8 cellular contexts compared by ENCODE assay signal in genomic region chr9:92669527-92669889, GRCh38. TPM values are rescaled to one million over a fixed set of nuclear protein-coding genes. Genes with fewer than 3 reads are reported as not detected.
A peak's percentile ranks its signal among the peaks of the same experiment; 100 is the strongest.
DNase-seq lines count a peak whose midpoint lies in the region; ATAC-seq and TF ChIP-seq lines count a peak whose summit lies in the region.

No MANE protein-coding gene starts in this region.

- H3K27ac ChIP-seq in SJSA1, result peak overlapping the region; percentile 95
- H3K27ac ChIP-seq in right lobe of liver, result peak overlapping the region; percentile 64 to 82 (median 81)

- H3K4me3 ChIP-seq in SJSA1, result peak overlapping the region; percentile 72
- peak overlapping the region; percentile 93 to 95 for H3K4me3 ChIP-seq in cardiac fibroblast (replicated peaks in 1 of 2; ENCODE audit: low read depth in 2 of 2, low read length in 2 of 2)
- peak overlapping the region; percentile 93 to 97 (median 96) for H3K4me3 ChIP-seq in right lobe of liver

- H3K36me3 ChIP-seq in SJSA1 (peaks cover 24% of the 10 kb centered on the region), right lobe of liver (no peaks in the 10 kb centered on the region)

- WGBS in right lobe of liver (ENCODE audit: insufficient coverage, low coverage, low lambda C conversion rate, missing lambda C conversion rate), result 0% methylated on average over 21 of the region's 29 CpGs

- no peaks in the 10 kb centered on the region for H3K27me3 ChIP-seq in SJSA1 (replicated peaks)
- no peaks in the 10 kb centered on the region for H3K27me3 ChIP-seq in right lobe of liver

- no peak for TF ChIP-seq POLR2A in right lobe of liver (IDR thresholded peaks at IDR 0.05)

- TF ChIP-seq CTCF in cardiac fibroblast (IDR thresholded peaks at IDR 0.05; ENCODE audit: low read depth, low read length), result no peak
- TF ChIP-seq CTCF in right lobe of liver (IDR thresholded peaks at IDR 0.05), result no peak

- peak; percentile 24 for ATAC-seq in GM21737 (IDR thresholded peaks at IDR 0.05; ENCODE audit: unreplicated experiment)
- ATAC-seq in right lobe of liver, result peak; percentile 2 to 24 (median 14)

- H3K9me3 ChIP-seq in SJSA1 (replicated peaks), result no peaks in the 10 kb centered on the region
- no peaks in the 10 kb centered on the region for H3K9me3 ChIP-seq in right lobe of liver

- intact Hi-C loops in right lobe of liver (cut with DNase I), result loop anchor here in 1 of 2 donors (10.0 kb wide), 1 partner anchor 95 kb away; the partner anchor contains the start of gene BICD2

- H3K4me1 ChIP-seq in SJSA1 (replicated peaks) (peaks cover 14% of the 10 kb centered on the region), right lobe of liver (peaks cover 0 to 26% (median 9%) of the 10 kb centered on the region in 4 donors)

- DNase-seq in CD1c-positive myeloid dendritic cell (ENCODE audit: extremely low spot score), result peak; percentile 60
- no peak for DNase-seq in SJSA1 (ENCODE audit: low read depth in 1 of 2, low spot score in 2 of 2)
- no peak for DNase-seq in cardiac fibroblast (ENCODE audit: low read depth in 2 of 2)
- DNase-seq in right lobe of liver, result peak in 2 of 3 donors; percentile 49 to 69
- peak; percentile 53 for DNase-seq in stimulated activated naive CD4-positive, alpha-beta T cell treated with Interleukin-2 at 50 U/mL for 16 hours (lab: John Stamatoyannopoulos, UW)
- no peak for DNase-seq in T1000 (lab: John Stamatoyannopoulos, UW)
- no peak for DNase-seq in superior temporal gyrus (ENCODE audit: extremely low spot score)

RNA-seq across cellular contexts. Expression of gene IPPK, which starts 0.4 kb away (rescaled TPM):
- 8.5 and 13.2 TPM in 2 replicates for total RNA-seq in SJSA1 (2014; rRNA removed; shearing (Covaris generic))
- 1 to 10 TPM; 2.4 to 4.9 (median 3.7) TPM for total RNA-seq in right lobe of liver

Comparison
In these comparisons a context has a peak if more than half of its experiments do, and no peak if none do; other contexts are left out.
1. DNase-seq: peak in CD1c-positive myeloid dendritic cell (single experiment), right lobe of liver (2 of 3) and stimulated activated naive CD4-positive, alpha-beta T cell treated with Interleukin-2 at 50 U/mL for 16 hours (single experiment); none in SJSA1 (0 of 2), cardiac fibroblast (0 of 2), T1000 (single experiment) and superior temporal gyrus (single experiment).
2. Peak in every context shown above with its lines, with median percentiles within 50 percentile points of each other: H3K4me3 ChIP-seq.